14 cellular contexts compared by ENCODE assay signal in the genomic region with DNA sequence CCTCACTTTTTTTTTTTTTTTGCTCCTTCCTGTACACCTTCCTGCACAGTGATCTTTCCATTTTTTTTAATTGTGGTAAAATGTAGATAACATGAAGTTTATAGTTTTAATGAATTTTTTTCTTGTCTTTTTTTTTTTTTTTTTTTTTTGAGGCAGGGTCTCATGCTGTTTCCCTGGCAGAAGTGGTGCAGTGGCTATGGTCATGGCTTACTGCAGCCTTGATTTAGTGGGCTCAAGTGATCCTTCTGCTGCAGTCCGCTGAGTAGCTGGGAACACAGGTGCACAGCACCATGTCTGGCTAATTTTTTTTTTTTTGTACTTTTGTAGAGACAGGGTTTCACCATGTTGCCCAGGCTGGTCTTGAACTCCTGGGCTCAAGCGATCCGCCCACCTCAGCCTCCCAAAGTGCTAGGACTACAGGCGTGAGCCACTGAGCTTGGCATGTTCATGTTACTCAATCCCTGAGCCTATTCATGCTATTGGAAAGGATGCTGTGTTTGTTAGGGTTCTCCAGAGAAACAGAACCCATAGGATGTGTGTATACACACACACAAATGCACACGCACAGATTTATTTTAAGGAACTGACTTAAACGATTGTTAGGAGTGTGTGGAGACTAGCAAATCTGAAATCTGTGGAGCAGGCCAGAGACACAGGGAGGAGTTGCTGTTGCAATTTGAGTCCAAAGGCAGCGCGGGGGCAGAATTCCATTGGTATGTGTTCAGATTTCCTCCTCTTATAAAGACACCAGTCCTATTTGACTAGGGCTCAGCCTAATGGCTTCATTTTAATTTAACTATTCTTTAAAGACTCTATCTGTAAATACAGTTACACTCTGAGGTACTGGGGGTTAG. TPM values are rescaled to one million over a fixed set of nuclear protein-coding genes. Genes with fewer than 3 reads are reported as not detected.
DNase-seq lines count a peak whose midpoint lies in the region; TF ChIP-seq lines count a peak whose summit lies in the region.
"Had no signal": no experiment of that assay in that cellular context is flagged by ENCODE, and none has a peak within 500 bp of the region (broad histone marks: within the 10 kb centered on the region; RNA-seq: fewer than 3 reads in every experiment).

No MANE protein-coding gene starts in this region.

- H3K36me3 ChIP-seq in kidney epithelial cell (ENCODE audit: control insufficient read depth, insufficient read depth, low read length): no peaks in the 10 kb centered on the region
- H3K36me3 ChIP-seq: vagina had no signal

- TF ChIP-seq CTCF in cardiac fibroblast (IDR thresholded peaks at IDR 0.05; ENCODE audit: low read depth, low read length) (no peak), kidney epithelial cell (IDR thresholded peaks at IDR 0.05; ENCODE audit: insufficient read depth, low read length, poor library complexity, severe bottlenecking) (no peak)

- peak; percentile 45 for DNase-seq in GM04503 (ENCODE audit: low read depth)
- DNase-seq in cardiac fibroblast (ENCODE audit: low read depth in 2 of 2): peak; percentile 81 to 83
- peak; percentile 18 for DNase-seq in kidney epithelial cell (ENCODE audit: low read depth)
- DNase-seq in smooth muscle cell of the brain vasculature (ENCODE audit: low read depth, low spot score): peak; percentile 29
- no peak for DNase-seq in MV-4-11 (lab: John Stamatoyannopoulos, UW)
- DNase-seq in NCI-H1436 treated with DMSO at 0.1 percent for 48 hours (lab: John Stamatoyannopoulos, UW): no peak
- DNase-seq in NCI-H1105 (lab: John Stamatoyannopoulos, UW): no peak
- no peak for DNase-seq in ecto neural progenitor cell (ENCODE audit: low spot score)
- DNase-seq: MM.1S, NCI-H510A treated with DMSO at 0.1 percent for 48 hours, SHP77 had no signal

- H3K4me3 ChIP-seq in cardiac fibroblast (replicated peaks in 1 of 2; ENCODE audit: low read depth in 2 of 2, low read length in 2 of 2): no peak overlapping the region
- no peak overlapping the region for H3K4me3 ChIP-seq in kidney epithelial cell (ENCODE audit: low read depth, low read length)
- H3K4me3 ChIP-seq: GM12878, vagina had no signal

- no peaks in the 10 kb centered on the region for H3K27me3 ChIP-seq in kidney epithelial cell (ENCODE audit: control insufficient read depth, insufficient read depth, low read length)
- H3K27me3 ChIP-seq: foreskin keratinocyte, vagina had no signal

RNA-seq across cellular contexts. Expression of gene GALNT11, which starts 29.1 kb away (rescaled TPM):
- total RNA-seq in kidney epithelial cell: 29.2 and 36.0 TPM in 2 replicates

Comparison
In these comparisons a context has a peak if more than half of its experiments do, and no peak if none do; other contexts are left out.
1. DNase-seq: peak in GM04503 (single experiment), cardiac fibroblast (2 of 2), kidney epithelial cell (single experiment) and smooth muscle cell of the brain vasculature (single experiment); none in MV-4-11 (single experiment), NCI-H1436 treated with DMSO at 0.1 percent for 48 hours (single experiment), NCI-H1105 (single experiment) and ecto neural progenitor cell (single experiment).